In genomic region chr3:105807146-105807545, GRCh38 we compare ENCODE assay signal across 19 cellular contexts.
DNase-seq lines count a peak whose midpoint lies in the region; ATAC-seq and TF ChIP-seq lines count a peak whose summit lies in the region.
"Had no signal": no experiment of that assay in that cellular context is flagged by ENCODE, and none has a peak within 500 bp of the region (broad histone marks: within the 10 kb centered on the region; RNA-seq: fewer than 3 reads in every experiment).

No MANE protein-coding gene starts in this region.

- H3K36me3 ChIP-seq in heart right ventricle (no peaks in the 10 kb centered on the region), PC-9 (ENCODE audit: low read depth) (no peaks in the 10 kb centered on the region)
- H3K36me3 ChIP-seq: BE2C had no signal

- POLR2A ChIA-PET in activated CD8-positive, alpha-beta T cell treated with anti-CD3 and anti-CD28 coated beads for 36 hours (lab: Charles Lee): interaction anchor here (1.2 kb wide), 1 partner anchor 48 kb away, joined by 3 read pairs; no protein-coding TSS in a partner anchor
- POLR2A ChIA-PET in activated CD8-positive, alpha-beta T cell treated with anti-CD3 and anti-CD28 coated beads, Interleukin-2, amount 10 ng/mL, durations not matched to agents 7 days and 5 days (lab: Charles Lee): interaction anchor here (1.6 kb wide), 1 partner anchor 21 kb away, joined by 4 read pairs; no protein-coding TSS in a partner anchor
- POLR2A ChIA-PET in PC-9 (lab: Charles Lee; ENCODE audit: unreplicated experiment): no interaction called here

- peak overlapping the region; percentile 83 for H3K27ac Mint-ChIP-seq in activated CD8-positive, alpha-beta T cell treated with anti-CD3 and anti-CD28 coated beads for 36 hours
- no peak overlapping the region for H3K27ac Mint-ChIP-seq in activated CD8-positive, alpha-beta T cell treated with anti-CD3 and anti-CD28 coated beads, Interleukin-2, amount 10 ng/mL, durations not matched to agents 7 days and 5 days
- H3K27ac Mint-ChIP-seq in activated naive CD8-positive, alpha-beta T cell treated with anti-CD3 and anti-CD28 coated beads for 36 hours: peak overlapping the region; percentile 74
- H3K27ac Mint-ChIP-seq in stimulated activated effector memory CD8-positive, alpha-beta T cell treated with anti-CD3 and anti-CD28 coated beads, Interleukin-12 subunit alpha, Interleukin-12 subunit beta, amount 100 ng/mL, for 72 hours: peak overlapping the region; percentile 8

- H3K27me3 ChIP-seq in right cardiac atrium (ENCODE audit: control insufficient read depth, insufficient read depth) (no peaks in the 10 kb centered on the region), heart right ventricle (no peaks in the 10 kb centered on the region), PC-9 (ENCODE audit: insufficient read depth, low read depth) (no peaks in the 10 kb centered on the region)
- H3K27me3 ChIP-seq: BE2C had no signal

- CTCF ChIA-PET in activated CD8-positive, alpha-beta T cell treated with anti-CD3 and anti-CD28 coated beads for 36 hours (lab: Charles Lee): interaction anchor here (1.5 to 1.9 kb wide), 2 partner anchors 11 to 19 kb away, joined by 3 to 5 read pairs; no protein-coding TSS in a partner anchor
- CTCF ChIA-PET in activated CD8-positive, alpha-beta T cell treated with anti-CD3 and anti-CD28 coated beads, Interleukin-2, amount 10 ng/mL, durations not matched to agents 7 days and 5 days (lab: Charles Lee): interaction anchor here (1.1 to 1.3 kb wide), 2 partner anchors 16 to 30 kb away, joined by 3 to 4 read pairs; no protein-coding TSS in a partner anchor
- CTCF ChIA-PET in PC-9 (lab: Charles Lee): no interaction called here

- H3K9me3 Mint-ChIP-seq in activated CD8-positive, alpha-beta T cell treated with anti-CD3 and anti-CD28 coated beads for 36 hours: peaks cover 5% of the 10 kb centered on the region
- H3K9me3 Mint-ChIP-seq in activated CD8-positive, alpha-beta T cell treated with anti-CD3 and anti-CD28 coated beads, Interleukin-2, amount 10 ng/mL, durations not matched to agents 7 days and 5 days (ENCODE audit: insufficient read depth): no peaks in the 10 kb centered on the region
- H3K9me3 Mint-ChIP-seq in activated naive CD8-positive, alpha-beta T cell treated with anti-CD3 and anti-CD28 coated beads for 36 hours: peaks cover 9% of the 10 kb centered on the region
- no peaks in the 10 kb centered on the region for H3K9me3 Mint-ChIP-seq in stimulated activated effector memory CD8-positive, alpha-beta T cell treated with anti-CD3 and anti-CD28 coated beads, Interleukin-12 subunit alpha, Interleukin-12 subunit beta, amount 100 ng/mL, for 72 hours

- H3K4me1 ChIP-seq in right cardiac atrium (ENCODE audit: control insufficient read depth, insufficient read depth, low read length) (peaks cover 2% of the 10 kb centered on the region), heart right ventricle (peaks cover under 1 to 71% (median 46%) of the 10 kb centered on the region in 9 donors), PC-9 (replicated peaks; ENCODE audit: insufficient read depth) (peaks cover 15% of the 10 kb centered on the region; the same call in 1 of the 2 replicates)

- H3K79me2 ChIP-seq in PC-9 (ENCODE audit: low read depth): no peaks in the 10 kb centered on the region

- WGBS in right cardiac atrium: 95% methylated on average over 4 of the region's 4 CpGs
- WGBS in heart right ventricle, 2 donors: 92 to 94% methylated on average over 4 of the region's 4 CpGs

- H3K4me3 ChIP-seq in right cardiac atrium (ENCODE audit: low read length): no peak overlapping the region
- no peak overlapping the region for H3K4me3 ChIP-seq in heart right ventricle
- no peak overlapping the region for H3K4me3 ChIP-seq in PC-9

- H3K9me3 ChIP-seq in right cardiac atrium (ENCODE audit: control insufficient read depth, low read length) (no peaks in the 10 kb centered on the region), heart right ventricle (no peaks in the 10 kb centered on the region), PC-9 (ENCODE audit: insufficient read depth, low read depth) (0 out of 2 replicates have a peak, but pooled peaks cover 4% of the 10 kb centered on the region)
- H3K9me3 ChIP-seq: BE2C had no signal

- no peak overlapping the region for H3K4me3 Mint-ChIP-seq in activated CD8-positive, alpha-beta T cell treated with anti-CD3 and anti-CD28 coated beads for 36 hours
- no peak overlapping the region for H3K4me3 Mint-ChIP-seq in activated CD8-positive, alpha-beta T cell treated with anti-CD3 and anti-CD28 coated beads, Interleukin-2, amount 10 ng/mL, durations not matched to agents 7 days and 5 days
- H3K4me3 Mint-ChIP-seq in activated naive CD8-positive, alpha-beta T cell treated with anti-CD3 and anti-CD28 coated beads for 36 hours: no peak overlapping the region
- H3K4me3 Mint-ChIP-seq in stimulated activated effector memory CD8-positive, alpha-beta T cell treated with anti-CD3 and anti-CD28 coated beads, Interleukin-12 subunit alpha, Interleukin-12 subunit beta, amount 100 ng/mL, for 72 hours: no peak overlapping the region

- peaks cover 74% of the 10 kb centered on the region for H3K4me1 Mint-ChIP-seq in activated CD8-positive, alpha-beta T cell treated with anti-CD3 and anti-CD28 coated beads for 36 hours (ENCODE audit: low read depth)
- peaks cover 70% of the 10 kb centered on the region for H3K4me1 Mint-ChIP-seq in activated CD8-positive, alpha-beta T cell treated with anti-CD3 and anti-CD28 coated beads, Interleukin-2, amount 10 ng/mL, durations not matched to agents 7 days and 5 days (ENCODE audit: low read depth)
- peaks cover 63% of the 10 kb centered on the region for H3K4me1 Mint-ChIP-seq in activated naive CD8-positive, alpha-beta T cell treated with anti-CD3 and anti-CD28 coated beads for 36 hours
- H3K4me1 Mint-ChIP-seq in stimulated activated effector memory CD8-positive, alpha-beta T cell treated with anti-CD3 and anti-CD28 coated beads, Interleukin-12 subunit alpha, Interleukin-12 subunit beta, amount 100 ng/mL, for 72 hours: peaks cover 66% of the 10 kb centered on the region

- H3K36me3 Mint-ChIP-seq in activated CD8-positive, alpha-beta T cell treated with anti-CD3 and anti-CD28 coated beads for 36 hours (ENCODE audit: low read depth): peaks cover 48% of the 10 kb centered on the region
- H3K36me3 Mint-ChIP-seq in activated CD8-positive, alpha-beta T cell treated with anti-CD3 and anti-CD28 coated beads, Interleukin-2, amount 10 ng/mL, durations not matched to agents 7 days and 5 days (ENCODE audit: low read depth): peaks cover 61% of the 10 kb centered on the region
- H3K36me3 Mint-ChIP-seq in activated naive CD8-positive, alpha-beta T cell treated with anti-CD3 and anti-CD28 coated beads for 36 hours: peaks cover 63% of the 10 kb centered on the region
- peaks cover 66% of the 10 kb centered on the region for H3K36me3 Mint-ChIP-seq in stimulated activated effector memory CD8-positive, alpha-beta T cell treated with anti-CD3 and anti-CD28 coated beads, Interleukin-12 subunit alpha, Interleukin-12 subunit beta, amount 100 ng/mL, for 72 hours

- no peak for DNase-seq in activated CD8-positive, alpha-beta T cell treated with anti-CD3 and anti-CD28 coated beads for 36 hours
- DNase-seq in activated CD8-positive, alpha-beta T cell treated with anti-CD3 and anti-CD28 coated beads, Interleukin-2, amount 10 ng/mL, durations not matched to agents 7 days and 5 days: no peak
- DNase-seq in right cardiac atrium (no peak), heart right ventricle (no peak), PC-9 (no peak)
- no peak for DNase-seq in activated naive CD8-positive, alpha-beta T cell treated with anti-CD3 and anti-CD28 coated beads for 36 hours
- DNase-seq in stimulated activated effector memory CD8-positive, alpha-beta T cell treated with anti-CD3 and anti-CD28 coated beads, Interleukin-12 subunit alpha, Interleukin-12 subunit beta, amount 100 ng/mL, for 72 hours (ENCODE audit: low spot score in 2 of 2): no peak
- DNase-seq in stimulated activated naive CD4-positive, alpha-beta T cell (lab: John Stamatoyannopoulos, UW): no peak
- DNase-seq: 8988T, BE2C, COR-L47, DMS 273 treated with DMSO at 0.1 percent for 48 hours, NCI-H1417 treated with DMSO at 0.1 percent for 48 hours, NCI-H187 treated with DMSO at 0.1 percent for 48 hours, NCI-H226, NCI-H524 had no signal

- TF ChIP-seq CTCF in activated CD8-positive, alpha-beta T cell treated with anti-CD3 and anti-CD28 coated beads for 36 hours (IDR thresholded peaks at IDR 0.05): no peak
- TF ChIP-seq CTCF in heart right ventricle (IDR thresholded peaks at IDR 0.05) (no peak), PC-9 (conservative IDR thresholded peaks at IDR 0.05) (no peak)

- H3K9me2 ChIP-seq in PC-9 (ENCODE audit: insufficient read depth): no peaks in the 10 kb centered on the region

- no peaks in the 10 kb centered on the region for H3K27me3 Mint-ChIP-seq in activated CD8-positive, alpha-beta T cell treated with anti-CD3 and anti-CD28 coated beads for 36 hours
- H3K27me3 Mint-ChIP-seq in activated CD8-positive, alpha-beta T cell treated with anti-CD3 and anti-CD28 coated beads, Interleukin-2, amount 10 ng/mL, durations not matched to agents 7 days and 5 days (ENCODE audit: low read depth): no peaks in the 10 kb centered on the region
- no peaks in the 10 kb centered on the region for H3K27me3 Mint-ChIP-seq in activated naive CD8-positive, alpha-beta T cell treated with anti-CD3 and anti-CD28 coated beads for 36 hours
- H3K27me3 Mint-ChIP-seq: CD4-positive, CD25-positive, alpha-beta regulatory T cell had no signal

- no peak overlapping the region for H3K4me2 ChIP-seq in PC-9

- H3F3A ChIP-seq in PC-9 (ENCODE audit: insufficient read depth, low read depth): peaks cover under 1% of the 10 kb centered on the region; the same call in 1 of the 2 replicates

- H3K27ac ChIP-seq in right cardiac atrium (ENCODE audit: low read length) (peak overlapping the region; percentile 52), heart right ventricle (peak overlapping the region in 5 of 10 donors; percentile 3 to 61 (median 28)), PC-9 (no peak overlapping the region)
- H3K27ac ChIP-seq: RWPE1 had no signal

- H2AFZ ChIP-seq in PC-9: no peak overlapping the region

- intact Hi-C loops in activated CD8-positive, alpha-beta T cell treated with anti-CD3 and anti-CD28 coated beads for 36 hours (cut with micrococcal nuclease): no loop called here
- intact Hi-C loops in right cardiac atrium (cut with DNase I): no loop called here
- intact Hi-C loops in heart right ventricle (cut with DNase I): no loop called here
- intact Hi-C loops in PC-9 (cut with micrococcal nuclease; ENCODE audit: unreplicated experiment): loop anchor here (2.0 kb wide), 1 partner anchor 62 kb away; the partner anchor contains the start of gene CBLB

- ATAC-seq in activated CD8-positive, alpha-beta T cell treated with anti-CD3 and anti-CD28 coated beads for 36 hours: no peak
- no peak for ATAC-seq in activated CD8-positive, alpha-beta T cell treated with anti-CD3 and anti-CD28 coated beads, Interleukin-2, amount 10 ng/mL, durations not matched to agents 7 days and 5 days
- ATAC-seq in right cardiac atrium (no peak), heart right ventricle (no peak)
- no peak for ATAC-seq in stimulated activated effector memory CD8-positive, alpha-beta T cell treated with anti-CD3 and anti-CD28 coated beads, Interleukin-12 subunit alpha, Interleukin-12 subunit beta, amount 100 ng/mL, for 72 hours
- ATAC-seq: HepG2 had no signal

- H4K20me1 ChIP-seq in PC-9 (ENCODE audit: insufficient read depth): no peaks in the 10 kb centered on the region

- BruUV-seq in PC-9 (replicated peaks; lab: Mats Ljungman, UMichigan): no TSS peak
